ENCODE assay signal across 23 cellular contexts in the genomic region with DNA sequence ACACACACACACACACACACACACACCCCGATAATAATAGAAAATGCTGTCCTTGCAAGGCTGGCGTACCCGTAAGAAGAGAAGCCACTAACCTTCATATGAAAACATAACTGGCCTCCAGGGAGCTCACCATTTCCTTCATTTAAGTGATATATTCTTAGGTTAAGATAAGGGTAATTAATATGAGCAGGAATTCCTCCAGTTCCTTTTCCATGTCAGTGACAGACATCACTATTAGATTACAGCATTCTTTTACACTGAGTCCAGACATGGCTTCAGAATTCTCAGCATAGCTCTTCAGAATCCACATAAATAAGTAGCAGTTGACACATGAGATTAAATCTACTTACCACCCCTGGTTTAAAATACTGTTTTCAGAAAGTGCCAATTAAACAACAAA.
DNase-seq lines count a peak whose midpoint lies in the region; ATAC-seq, FAIRE-seq and TF ChIP-seq lines count a peak whose summit lies in the region.
"Had no signal": no experiment of that assay in that cellular context is flagged by ENCODE, and none has a peak within 500 bp of the region (broad histone marks: within the 10 kb centered on the region; RNA-seq: fewer than 3 reads in every experiment).

No MANE protein-coding gene starts in this region.

- H3K4me1 ChIP-seq in mesendoderm (ENCODE audit: control insufficient read depth, low read depth, low read length) = no peaks in the 10 kb centered on the region
- H3K4me1 ChIP-seq: upper lobe of left lung had no signal

- no peak for TF ChIP-seq CTCF in bronchial epithelial cell (IDR thresholded peaks at IDR 0.05; ENCODE audit: insufficient read depth, low read length, severe bottlenecking)

- no peak overlapping the region for H4K5ac ChIP-seq in mesendoderm (ENCODE audit: low read length)

- H3K4me3 ChIP-seq in bronchial epithelial cell (ENCODE audit: low read depth, low read length) (no peak overlapping the region), mesendoderm (ENCODE audit: low read length) (no peak overlapping the region)
- H3K4me3 ChIP-seq: ascending aorta, dorsolateral prefrontal cortex, upper lobe of left lung had no signal

- no peak overlapping the region for H2BK5ac ChIP-seq in mesendoderm (ENCODE audit: low read length)

- no peak overlapping the region for H3K23ac ChIP-seq in mesendoderm (ENCODE audit: low read length)

- H3K79me2 ChIP-seq in mesendoderm (ENCODE audit: control insufficient read depth, insufficient read depth, low read length) = no peaks in the 10 kb centered on the region

- no peak overlapping the region for H3K27ac ChIP-seq in mesendoderm (ENCODE audit: low read depth, low read length)
- H3K27ac ChIP-seq: ascending aorta, dorsolateral prefrontal cortex, upper lobe of left lung had no signal

- ATAC-seq in GM18502 (IDR thresholded peaks at IDR 0.05; ENCODE audit: poor library complexity, unreplicated experiment) = no peak
- ATAC-seq: activated CD8-positive, alpha-beta memory T cell treated with anti-CD3 and anti-CD28 coated beads, Interleukin-2, amount 10 ng/mL, durations not matched to agents 7 days and 5 days; esophagus mucosa; HepG2; stimulated activated naive CD8-positive, alpha-beta T cell treated with anti-CD3 and anti-CD28 coated beads, Interleukin-15, Interleukin-2, amounts not matched to agents 100 U/mL and 50 U/mL, for 24 hours had no signal

- FAIRE-seq in bronchial epithelial cell (lab: Jason Lieb, UNC) (no peak), GM19239 (lab: Jason Lieb, UNC) (no peak)
- FAIRE-seq: HepG2, kidney had no signal

- intact Hi-C loops in head of caudate nucleus (cut with DNase I) = no loop called here

- no CpG with 5 or more reads among the region's 3 CpGs for WGBS in mesendoderm (ENCODE audit: extremely low coverage, insufficient coverage, low lambda C conversion rate)

- peak; percentile 19 for DNase-seq in AG08395 (ENCODE audit: low spot score)
- peak; percentile 89 for DNase-seq in M059J (ENCODE audit: low read depth)
- DNase-seq in bronchial epithelial cell (ENCODE audit: low read depth) = peak; percentile 12
- peak; percentile 91 for DNase-seq in mesendoderm
- DNase-seq in head of caudate nucleus = no peak
- DNase-seq in GM19239 (ENCODE audit: insufficient read length, low spot score) = no peak
- DNase-seq in NCI-H1694 (lab: John Stamatoyannopoulos, UW) = no peak
- DNase-seq: activated CD4-positive, CD25-positive, alpha-beta regulatory T cell treated with anti-CD3 and anti-CD28 coated beads, Interleukin-2, amount 50 U/mL, for 72 hours; activated CD8-positive, alpha-beta memory T cell treated with anti-CD3 and anti-CD28 coated beads, Interleukin-2, amount 10 ng/mL, durations not matched to agents 7 days and 5 days; activated effector memory CD4-positive, alpha-beta T cell treated with Interleukin-2 at 50 U/mL for 16 hours; CD4-positive, alpha-beta T cell; dorsolateral prefrontal cortex; kidney; NCI-H2081; NCI-H524; retina; stimulated activated naive CD8-positive, alpha-beta T cell treated with anti-CD3 and anti-CD28 coated beads, Interleukin-15, Interleukin-2, amounts not matched to agents 100 U/mL and 50 U/mL, for 24 hours; T-helper 9 cell; upper lobe of left lung had no signal

- H3K56ac ChIP-seq in mesendoderm (ENCODE audit: low read length) = no peak overlapping the region

- no peak overlapping the region for H3K9ac ChIP-seq in mesendoderm (ENCODE audit: low read length)

- H4K8ac ChIP-seq in mesendoderm (ENCODE audit: low read depth, low read length) = no peak overlapping the region

- H3K36me3 ChIP-seq in bronchial epithelial cell (ENCODE audit: control insufficient read depth, insufficient read depth, low read length) = no peaks in the 10 kb centered on the region
- no peaks in the 10 kb centered on the region for H3K36me3 ChIP-seq in mesendoderm (ENCODE audit: control insufficient read depth, insufficient read depth, low read length)
- H3K36me3 ChIP-seq: ascending aorta, upper lobe of left lung had no signal

- H3K27me3 ChIP-seq in bronchial epithelial cell (ENCODE audit: control insufficient read depth, insufficient read depth, low read length) (no peaks in the 10 kb centered on the region), mesendoderm (ENCODE audit: insufficient read depth, low read length, poor library complexity) (no peaks in the 10 kb centered on the region)
- H3K27me3 ChIP-seq: ascending aorta, upper lobe of left lung had no signal

- H3K79me1 ChIP-seq in mesendoderm (ENCODE audit: low read length) = no peaks in the 10 kb centered on the region

- H3K4me2 ChIP-seq in mesendoderm (ENCODE audit: low read length) = no peak overlapping the region

- no peak overlapping the region for H3K4ac ChIP-seq in mesendoderm (ENCODE audit: low read depth, low read length)

- no peak overlapping the region for H3K18ac ChIP-seq in mesendoderm (ENCODE audit: low read length)

- no peak overlapping the region for H2BK15ac ChIP-seq in mesendoderm (replicated peaks; ENCODE audit: low read depth)

- H2AK5ac ChIP-seq in mesendoderm (ENCODE audit: low read length) = no peak overlapping the region

- H2BK120ac ChIP-seq in mesendoderm (ENCODE audit: low read depth, low read length) = no peak overlapping the region

Comparison
In these comparisons a context has a peak if more than half of its experiments do, and no peak if none do; other contexts are left out.
1. DNase-seq: peak in AG08395 (single experiment), M059J (single experiment), bronchial epithelial cell (single experiment) and mesendoderm (single experiment); none in head of caudate nucleus (0 of 42), GM19239 (single experiment) and NCI-H1694 (single experiment).